Comparison of ENCODE assay signal across 1 cellular context in genomic region chr12:106780010-106780625, GRCh38.
TF ChIP-seq lines count a peak whose summit lies in the region.

No MANE protein-coding gene starts in this region.

TF ChIP-seq in K562, 482 proteins besides CTCF, POLR2A, EP300 and RAD21 (continued from another document and continues in another):
- TF ChIP-seq JUND (IDR thresholded peaks at IDR 0.05; ENCODE audit: borderline replicate concordance, low read depth, low read length) (peak; percentile 93), JUND (tag; IDR thresholded peaks at IDR 0.05; ENCODE audit: borderline replicate concordance, low read depth, low read length) (peak; percentile 95), PKNOX1 (IDR thresholded peaks at IDR 0.05) (no peak), NCOR1 (IDR thresholded peaks at IDR 0.05) (peak; percentile 55; the same call in 1 of the 2 replicates), HIVEP1 (CRISPR knock-in tag; IDR thresholded peaks at IDR 0.05) (no peak), KLF13 (tag; IDR thresholded peaks at IDR 0.05; ENCODE audit: borderline replicate concordance, low read depth) (no peak), RBM14 (IDR thresholded peaks at IDR 0.05; ENCODE audit: borderline replicate concordance, insufficient read depth, low read depth, low read length) (no peak), PBX2 (CRISPR knock-in tag; IDR thresholded peaks at IDR 0.05; ENCODE audit: low read depth) (no peak), PBX2 (tag; conservative IDR thresholded peaks at IDR 0.05; ENCODE audit: low read depth) (no peak), SOX6 (IDR thresholded peaks at IDR 0.05) (peak; percentile 71), DACH1 (IDR thresholded peaks at IDR 0.05; ENCODE audit: partially characterized antibody) (peak; percentile 78), ZNF146 (CRISPR knock-in tag; IDR thresholded peaks at IDR 0.05; ENCODE audit: unreplicated experiment) (no peak), MEF2A (IDR thresholded peaks at IDR 0.05; ENCODE audit: control insufficient read depth, low read depth, low read length) (0 out of 2 replicates have a peak, but pooled peaks have one; percentile 43), STAG1 (CRISPR knock-in tag; IDR thresholded peaks at IDR 0.05; ENCODE audit: borderline replicate concordance) (no peak), SLC30A9 (CRISPR knock-in tag; IDR thresholded peaks at IDR 0.05) (no peak), TSC22D4 (tag; IDR thresholded peaks at IDR 0.05) (no peak), ETS2 (tag; IDR thresholded peaks at IDR 0.05; ENCODE audit: borderline replicate concordance, poor library complexity, severe bottlenecking) (no peak), BACH1 (tag; IDR thresholded peaks at IDR 0.05) (no peak), POLR2AphosphoS5 (IDR thresholded peaks at IDR 0.05; ENCODE audit: control insufficient read depth, insufficient read depth, low read depth, low read length) (peak; percentile 49; the same call in 1 of the 2 replicates), DEAF1 (CRISPR knock-in tag; IDR thresholded peaks at IDR 0.05) (no peak), RFX7 (CRISPR knock-in tag; IDR thresholded peaks at IDR 0.05) (no peak), CBX8 (IDR thresholded peaks at IDR 0.05; ENCODE audit: borderline replicate concordance, extremely low read depth, low read depth, low read length, poor library complexity, severe bottlenecking) (no peak), HNRNPL (IDR thresholded peaks at IDR 0.05; ENCODE audit: low read depth, low read length) (no peak), BMI1 (IDR thresholded peaks at IDR 0.05; ENCODE audit: low read length) (no peak), FOXK1 (CRISPR knock-in tag; IDR thresholded peaks at IDR 0.05; ENCODE audit: borderline replicate concordance) (no peak), ZNF740 (CRISPR knock-in tag; IDR thresholded peaks at IDR 0.05) (no peak), ZNF740 (tag; IDR thresholded peaks at IDR 0.05) (no peak), CBFA2T3 (IDR thresholded peaks at IDR 0.05) (peak; percentile 83), ZNF408 (CRISPR knock-in tag; IDR thresholded peaks at IDR 0.05; ENCODE audit: low read depth) (no peak), TCF7 (IDR thresholded peaks at IDR 0.05; ENCODE audit: borderline replicate concordance) (no peak), ZNF57 (CRISPR knock-in tag; IDR thresholded peaks at IDR 0.05) (no peak), NFE2 (IDR thresholded peaks at IDR 0.05; ENCODE audit: low read depth) (peak; percentile 70), SMARCA5 (IDR thresholded peaks at IDR 0.05) (no peak), NFE2L1 (tag; IDR thresholded peaks at IDR 0.05; ENCODE audit: borderline replicate concordance, low read depth) (peak; percentile 44; the same call in 1 of the 2 replicates), CEBPB (tag; IDR thresholded peaks at IDR 0.05) (no peak), TEAD1 (CRISPR knock-in tag; IDR thresholded peaks at IDR 0.05) (no peak), SP2 (IDR thresholded peaks at IDR 0.05; ENCODE audit: extremely low read depth, low read depth, low read length, poor library complexity, severe bottlenecking) (no peak), ARID3B (CRISPR knock-in tag; IDR thresholded peaks at IDR 0.05; ENCODE audit: borderline replicate concordance) (no peak), TAF1 (IDR thresholded peaks at IDR 0.05; ENCODE audit: control insufficient read depth, extremely low read depth, insufficient read depth, low read length, severe bottlenecking) (no peak), SAFB2 (IDR thresholded peaks at IDR 0.05; ENCODE audit: borderline replicate concordance, low read depth, low read length, severe bottlenecking) (no peak), CBFA2T2 (conservative IDR thresholded peaks at IDR 0.05) (peak; percentile 74), ZNF77 (CRISPR knock-in tag; IDR thresholded peaks at IDR 0.05) (no peak), ZBTB8A (IDR thresholded peaks at IDR 0.05; ENCODE audit: partially characterized antibody) (no peak), SREBF1 (IDR thresholded peaks at IDR 0.05; ENCODE audit: borderline replicate concordance, low read depth, low read length) (no peak), ZNF583 (CRISPR knock-in tag; IDR thresholded peaks at IDR 0.05) (no peak), LCOR (CRISPR knock-in tag; IDR thresholded peaks at IDR 0.05) (0 out of 2 replicates have a peak, but pooled peaks have one; percentile 27), EP400 (IDR thresholded peaks at IDR 0.05) (no peak), MTA3 (IDR thresholded peaks at IDR 0.05; ENCODE audit: borderline replicate concordance) (0 out of 2 replicates have a peak, but pooled peaks have one; percentile 40), CEBPG (CRISPR knock-in tag; IDR thresholded peaks at IDR 0.05) (no peak), CEBPG (tag; conservative IDR thresholded peaks at IDR 0.05 in 1 of 2, IDR thresholded peaks at IDR 0.05 in 1 of 2) (no peak), HDAC1 (IDR thresholded peaks at IDR 0.05) (0 out of 4 replicates have a peak, but pooled peaks of 1 of the 2 experiments have one; percentile 19), MGA (IDR thresholded peaks at IDR 0.05) (no peak)
